ENCODE assay signal across 29 cellular contexts in the genomic region with DNA sequence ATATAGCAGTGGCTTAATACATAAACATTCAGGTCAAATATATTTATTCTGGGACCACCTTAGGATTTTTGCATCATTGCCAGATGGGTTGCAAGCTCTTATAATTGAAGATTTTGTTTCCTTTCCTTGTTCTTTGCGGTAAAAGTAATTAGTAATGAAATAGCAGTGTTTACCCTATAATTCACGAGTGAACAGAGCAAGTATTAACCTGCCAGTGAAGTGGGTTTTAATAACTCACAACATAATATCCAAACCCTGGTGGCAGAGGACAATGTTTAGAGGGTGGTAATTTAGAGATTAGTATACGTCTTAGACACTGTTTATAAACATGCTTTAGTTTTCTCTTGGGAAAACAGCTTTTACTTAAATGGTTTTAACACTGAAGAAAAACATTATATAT. TPM values are rescaled to one million over a fixed set of nuclear protein-coding genes. Genes with fewer than 3 reads are reported as not detected.
"Had no signal": no experiment of that assay in that cellular context is flagged by ENCODE, and none has a peak within 500 bp of the region (broad histone marks: within the 10 kb centered on the region; RNA-seq: fewer than 3 reads in every experiment).

No MANE protein-coding gene starts in this region.

- H3K27ac ChIP-seq: dorsolateral prefrontal cortex, hepatocyte, parathyroid adenoma, prostate gland, spleen, testis, tibial nerve, upper lobe of right lung, vagina had no signal

- H3K36me3 ChIP-seq: prostate gland, spleen, tibial nerve, upper lobe of right lung, vagina had no signal

- H3K9me3 ChIP-seq: prostate gland, spleen, testis, tibial nerve, upper lobe of right lung, vagina had no signal

- H3K4me3 ChIP-seq: dorsolateral prefrontal cortex, hepatocyte, lung, prostate gland, spleen, testis, tibial nerve, upper lobe of right lung, vagina had no signal

- DNase-seq: dorsolateral prefrontal cortex; effector CD8-positive, alpha-beta T cell; foreskin melanocyte; head of caudate nucleus; left colon; left ventricle myocardium superior; mesenchymal stem cell; naive B cell; nephron progenitor cell; retina; spleen; stimulated activated CD4-positive, alpha-beta T cell treated with anti-CD3 and anti-CD28 coated beads, Interleukin-15, amount 100 ng/mL, for 24 hours; stimulated activated CD4-positive, alpha-beta T cell treated with anti-CD3 and anti-CD28 coated beads, Interleukin-1b, Interleukin-23, amount 100 ng/mL, for 48 hours; stimulated activated CD4-positive, alpha-beta T cell treated with anti-CD3 and anti-CD28 coated beads, Interleukin-4, amount 100 ng/mL, for 24 hours; stimulated activated naive CD8-positive, alpha-beta T cell treated with anti-CD3 and anti-CD28 coated beads, Interleukin-15, amount 100 ng/mL, for 72 hours; testis; upper lobe of right lung had no signal

- H3K27me3 ChIP-seq: hepatocyte, spleen, testis, tibial nerve, vagina had no signal

- ATAC-seq: left colon; left ventricle myocardium superior; sciatic nerve; stimulated activated memory B cell treated with anti-CD40 and anti-IgM and Interleukin-4, amounts not matched to agents 10 μg/mL and 1 μg/mL and 100 μg/mL, for 72 hours; stimulated activated naive CD8-positive, alpha-beta T cell treated with anti-CD3 and anti-CD28 coated beads, Interleukin-15, amount 100 ng/mL, for 72 hours; upper lobe of right lung had no signal

- H3K4me1 ChIP-seq: parathyroid adenoma, prostate gland, testis, tibial nerve, upper lobe of right lung, vagina had no signal

RNA-seq across cellular contexts. Expression of gene ARL14EPL, which starts 11.8 kb away (rescaled TPM):
- total RNA-seq: kidney epithelial cell, left colon, left ventricle myocardium superior, lung, omental fat pad, prostate gland, sciatic nerve, skeletal muscle tissue, subcutaneous adipose tissue, testis, upper lobe of right lung, vagina had no signal
